Comparison of ENCODE assay signal across 9 cellular contexts in the genomic region with DNA sequence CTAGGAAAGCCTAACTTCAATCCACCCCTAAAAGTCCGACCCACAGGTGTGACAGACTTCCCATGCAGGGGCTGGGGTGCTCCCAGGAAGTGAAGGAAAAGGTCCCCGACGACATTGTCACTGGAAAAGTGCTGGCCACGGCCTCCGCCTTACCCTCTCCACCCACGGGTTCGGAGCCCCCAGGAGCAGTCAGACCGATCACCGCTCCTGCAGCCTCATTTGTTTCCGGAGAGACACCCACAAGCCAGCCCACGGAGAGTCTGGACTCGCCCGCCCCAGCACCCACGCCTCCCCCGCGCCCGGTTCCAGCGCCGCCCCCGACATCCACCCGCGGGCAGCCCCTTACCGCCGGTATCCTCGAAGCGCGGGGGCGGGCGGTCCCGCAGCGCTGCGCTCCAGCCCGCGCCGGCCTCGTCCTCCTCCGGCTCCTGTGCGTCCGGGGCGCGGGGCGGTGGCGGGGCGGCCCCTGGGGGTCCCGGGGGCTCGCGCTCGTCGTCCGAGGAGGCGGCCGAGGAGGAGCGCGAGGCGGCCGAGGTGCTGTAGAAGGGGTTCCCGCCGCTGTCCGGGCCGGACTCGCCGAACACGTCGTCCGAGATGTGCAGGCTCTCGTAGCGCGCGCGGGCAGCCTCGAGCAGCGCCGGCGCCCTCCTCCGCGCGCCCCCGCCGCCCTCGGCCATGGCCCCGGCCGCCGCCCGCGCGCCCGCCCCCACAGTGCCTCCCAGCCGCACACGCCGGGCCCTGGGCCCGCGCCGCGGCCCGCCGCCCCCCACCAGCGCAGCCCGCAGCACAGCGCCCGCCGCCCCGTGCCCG. TPM values are rescaled to one million over a fixed set of nuclear protein-coding genes. Genes with fewer than 3 reads are reported as not detected.
DNase-seq lines count a peak whose midpoint lies in the region; ATAC-seq and TF ChIP-seq lines count a peak whose summit lies in the region.
"Had no signal": no experiment of that assay in that cellular context is flagged by ENCODE, and none has a peak within 500 bp of the region (broad histone marks: within the 10 kb centered on the region; RNA-seq: fewer than 3 reads in every experiment).

No MANE protein-coding gene starts in this region.

- no peaks in the 10 kb centered on the region for H3K79me2 ChIP-seq in PC-9 (ENCODE audit: low read depth)

- no peaks in the 10 kb centered on the region for H3F3A ChIP-seq in PC-9 (ENCODE audit: insufficient read depth, low read depth)

- peak overlapping the region; percentile 47 to 72 (median 60) for H3K4me3 Mint-ChIP-seq in T-cell
- peak overlapping the region; percentile 18 for H3K4me3 Mint-ChIP-seq in stimulated activated memory B cell treated with anti-CD40 and anti-IgM and Interleukin-4, amounts not matched to agents 10 μg/mL and 1 μg/mL and 100 μg/mL, for 72 hours

- CTCF ChIA-PET in T-cell (lab: Charles Lee) (no interaction called here), PC-9 (lab: Charles Lee) (no interaction called here)

- DNase-seq in SHP77 (lab: John Stamatoyannopoulos, UW) (peak; percentile 11 to 19), SHP77 treated with DMSO at 0.1 percent for 48 hours (lab: John Stamatoyannopoulos, UW) (no peak), T-cell (no peak), right atrium auricular region (ENCODE audit: low spot score) (no peak), PC-9 (no peak)

- H3K27me3 ChIP-seq in right atrium auricular region (no peaks in the 10 kb centered on the region), PC-9 (ENCODE audit: insufficient read depth, low read depth) (peaks cover 54% of the 10 kb centered on the region)
- H3K27me3 ChIP-seq: ovary had no signal

- no peak overlapping the region for H3K27ac Mint-ChIP-seq in T-cell
- H3K27ac Mint-ChIP-seq in stimulated activated memory B cell treated with anti-CD40 and anti-IgM and Interleukin-4, amounts not matched to agents 10 μg/mL and 1 μg/mL and 100 μg/mL, for 72 hours, result no peak overlapping the region

- H3K4me1 ChIP-seq in right atrium auricular region (peaks cover 0 to 23% of the 10 kb centered on the region in 2 donors), PC-9 (replicated peaks; ENCODE audit: insufficient read depth) (no peaks in the 10 kb centered on the region)

- peak overlapping the region; percentile 40 to 56 for H3K4me3 ChIP-seq in right atrium auricular region
- no peak overlapping the region for H3K4me3 ChIP-seq in PC-9

- H3K9me2 ChIP-seq in PC-9 (ENCODE audit: insufficient read depth), result no peaks in the 10 kb centered on the region

- H3K36me3 Mint-ChIP-seq in T-cell, result no peaks in the 10 kb centered on the region
- peaks cover 6% of the 10 kb centered on the region for H3K36me3 Mint-ChIP-seq in stimulated activated memory B cell treated with anti-CD40 and anti-IgM and Interleukin-4, amounts not matched to agents 10 μg/mL and 1 μg/mL and 100 μg/mL, for 72 hours

- no TSS peak for BruUV-seq in PC-9 (replicated peaks; lab: Mats Ljungman, UMichigan)

- ATAC-seq in T-cell (replicated peaks in 1 of 4) (peak in 1 of 4 experiments; percentile 14), GM21390 (IDR thresholded peaks at IDR 0.05; ENCODE audit: unreplicated experiment) (no peak), GM19452 (IDR thresholded peaks at IDR 0.05; ENCODE audit: unreplicated experiment) (no peak)
- ATAC-seq in stimulated activated memory B cell treated with anti-CD40 and anti-IgM and Interleukin-4, amounts not matched to agents 10 μg/mL and 1 μg/mL and 100 μg/mL, for 72 hours, result no peak

- POLR2A ChIA-PET in T-cell (lab: Charles Lee) (interaction anchor here in 1 of 2 donors (0.6 kb wide), 1 partner anchor 911 kb away, joined by 3 read pairs; no protein-coding TSS in a partner anchor), PC-9 (lab: Charles Lee; ENCODE audit: unreplicated experiment) (no interaction called here)

- H3K27ac ChIP-seq in right atrium auricular region (peak overlapping the region in 1 of 2 donors; percentile 35), PC-9 (no peak overlapping the region)
- H3K27ac ChIP-seq: ovary had no signal

- H3K9me3 ChIP-seq in right atrium auricular region, result no peaks in the 10 kb centered on the region
- H3K9me3 ChIP-seq in PC-9 (ENCODE audit: insufficient read depth, low read depth), result no peaks in the 10 kb centered on the region
- H3K9me3 ChIP-seq: ovary had no signal

- H3K4me1 Mint-ChIP-seq in T-cell, result peaks cover 7 to 16% (median 12%) of the 10 kb centered on the region in 3 donors
- H3K4me1 Mint-ChIP-seq in stimulated activated memory B cell treated with anti-CD40 and anti-IgM and Interleukin-4, amounts not matched to agents 10 μg/mL and 1 μg/mL and 100 μg/mL, for 72 hours, result peaks cover 21% of the 10 kb centered on the region

- H3K9me3 Mint-ChIP-seq in T-cell, result peaks cover 0 to 5% (median 5%) of the 10 kb centered on the region in 3 donors
- peaks cover 4% of the 10 kb centered on the region for H3K9me3 Mint-ChIP-seq in stimulated activated memory B cell treated with anti-CD40 and anti-IgM and Interleukin-4, amounts not matched to agents 10 μg/mL and 1 μg/mL and 100 μg/mL, for 72 hours

- H3K27me3 Mint-ChIP-seq in T-cell, result peaks cover 54 to 62% of the 10 kb centered on the region in 2 donors
- H3K27me3 Mint-ChIP-seq in stimulated activated memory B cell treated with anti-CD40 and anti-IgM and Interleukin-4, amounts not matched to agents 10 μg/mL and 1 μg/mL and 100 μg/mL, for 72 hours, result peaks cover 51% of the 10 kb centered on the region

- no peak overlapping the region for H3K4me2 ChIP-seq in PC-9

- no peak overlapping the region for H2AFZ ChIP-seq in PC-9

- TF ChIP-seq CTCF in right atrium auricular region (IDR thresholded peaks at IDR 0.05) (no peak), PC-9 (conservative IDR thresholded peaks at IDR 0.05) (no peak)

- H3K36me3 ChIP-seq in right atrium auricular region (no peaks in the 10 kb centered on the region), PC-9 (ENCODE audit: low read depth) (no peaks in the 10 kb centered on the region)
- H3K36me3 ChIP-seq: ovary had no signal

- no peaks in the 10 kb centered on the region for H4K20me1 ChIP-seq in PC-9 (ENCODE audit: insufficient read depth)

- intact Hi-C loops in PC-9 (cut with micrococcal nuclease; ENCODE audit: unreplicated experiment), result no loop called here

RNA-seq across cellular contexts. Expression of a gene that starts 0.7 kb away (rescaled TPM):
- under 1 TPM in 3 of 5 donors, not detected in 2; 0.03 to 0.09 (median 0.09) TPM for total RNA-seq in T-cell
- total RNA-seq in right atrium auricular region, result 10 to 100 TPM; 13.2 to 18.5 TPM
- total RNA-seq in PC-9 (2021), result not detected in 2 replicates

Comparison
In these comparisons a context has a peak if more than half of its experiments do, and no peak if none do; other contexts are left out.
1. DNase-seq: peak in SHP77 (2 of 2); none in SHP77 treated with DMSO at 0.1 percent for 48 hours (single experiment), T-cell (0 of 34), right atrium auricular region (single experiment) and PC-9 (0 of 2).
2. RNA of a gene that starts 0.7 kb away (total RNA-seq): 13.2 to 18.5 TPM in right atrium auricular region; 0.03 to 0.09 TPM in T-cell and not detected in PC-9; every median in the first group is over 10 times any median in the second.